8 cellular contexts compared by ENCODE assay signal in the genomic region with DNA sequence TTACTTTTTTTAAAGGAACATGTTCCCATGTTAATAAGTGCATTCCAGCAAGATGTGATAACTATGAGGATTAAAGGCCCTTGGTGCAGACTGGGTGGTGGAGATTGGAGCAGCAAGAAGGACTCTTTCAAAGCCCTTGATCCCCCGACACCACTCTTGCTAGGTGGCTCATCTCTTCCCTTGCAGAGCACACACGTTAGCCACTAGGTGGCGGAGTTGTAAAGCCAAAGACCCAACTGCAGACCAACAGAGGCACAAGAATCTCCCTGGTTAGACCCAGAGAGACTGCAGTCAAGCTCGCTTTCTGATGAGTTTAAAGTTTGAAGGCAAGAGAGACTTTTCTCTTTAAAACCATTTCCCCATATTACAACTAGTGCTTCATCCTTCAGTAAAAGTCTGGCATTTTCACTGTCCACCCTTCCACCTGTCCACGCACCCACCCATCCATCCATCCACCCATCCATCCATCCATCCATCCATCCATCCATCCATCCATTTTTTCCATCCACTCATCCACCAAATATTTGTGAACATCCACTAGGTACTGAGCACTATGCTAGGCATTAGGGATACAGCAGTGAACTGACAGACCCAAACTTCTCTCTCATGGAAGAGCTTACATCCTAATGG.
A peak's percentile ranks its signal among the peaks of the same experiment; 100 is the strongest.
DNase-seq lines count a peak whose midpoint lies in the region; ATAC-seq and TF ChIP-seq lines count a peak whose summit lies in the region.

No MANE protein-coding gene starts in this region.

- peak; percentile 58 for ATAC-seq in GM18858 (IDR thresholded peaks at IDR 0.05; ENCODE audit: unreplicated experiment)

- intact Hi-C loops in esophagus squamous epithelium (cut with DNase I) = loop anchor here (5.0 kb wide), 1 partner anchor 491 kb away; a partner anchor contains a TSS

- no peaks in the 10 kb centered on the region for H3K9me3 ChIP-seq in esophagus squamous epithelium

- H3K27ac Mint-ChIP-seq in nephron = no peak overlapping the region

- no peak overlapping the region for H3K27ac ChIP-seq in HL-60 (replicated peaks)
- H3K27ac ChIP-seq in esophagus squamous epithelium = no peak overlapping the region

- no peaks in the 10 kb centered on the region for H3K9me3 Mint-ChIP-seq in nephron

- no peaks in the 10 kb centered on the region for H3K4me1 Mint-ChIP-seq in nephron

- no peaks in the 10 kb centered on the region for H3K27me3 ChIP-seq in HL-60 (ENCODE audit: insufficient read depth, poor library complexity, severe bottlenecking)
- H3K27me3 ChIP-seq in esophagus squamous epithelium = peaks cover 0 to 17% (median 0%) of the 10 kb centered on the region in 4 donors

- peak; percentile 67 for TF ChIP-seq CTCF in HL-60 (IDR thresholded peaks at IDR 0.05; ENCODE audit: insufficient read depth, low read length)
- peak; percentile 64 to 84 (median 80) for TF ChIP-seq CTCF in esophagus squamous epithelium (IDR thresholded peaks at IDR 0.05)
- TF ChIP-seq CTCF in nephron (IDR thresholded peaks at IDR 0.05; ENCODE audit: unreplicated experiment in 3 of 3) = peak; percentile 83 to 90 (median 90)

- no peak overlapping the region for H3K4me3 ChIP-seq in HL-60 (replicated peaks; ENCODE audit: insufficient read depth, low read length)
- H3K4me3 ChIP-seq in esophagus squamous epithelium = no peak overlapping the region

- no peaks in the 10 kb centered on the region for H3K4me1 ChIP-seq in esophagus squamous epithelium

- H3K27me3 Mint-ChIP-seq in nephron (ENCODE audit: low read depth) = peaks cover 52% of the 10 kb centered on the region

- no peaks in the 10 kb centered on the region for H3K36me3 ChIP-seq in esophagus squamous epithelium

- peak; percentile 84 for DNase-seq in AG08396 (ENCODE audit: low spot score)
- DNase-seq in HL-60 (ENCODE audit: low read depth in 1 of 2, low spot score in 1 of 2) = peak; percentile 25 to 57
- peak; percentile 28 to 53 for DNase-seq in NOMO-1 (lab: John Stamatoyannopoulos, UW; ENCODE audit: unreplicated experiment in 2 of 2)
- DNase-seq in activated T-cell treated with anti-CD3 and anti-CD28 coated beads for 24 hours (ENCODE audit: low read depth) = peak; percentile 39
- no peak for DNase-seq in esophagus squamous epithelium (lab: John Stamatoyannopoulos, UW)
- peak; percentile 94 for DNase-seq in superior temporal gyrus (ENCODE audit: extremely low spot score)

- H3K4me3 Mint-ChIP-seq in nephron = no peak overlapping the region

- no peak for TF ChIP-seq POLR2A in esophagus squamous epithelium (IDR thresholded peaks at IDR 0.05)

- no peaks in the 10 kb centered on the region for H3K36me3 Mint-ChIP-seq in nephron (ENCODE audit: low read depth)

- 24 to 31% methylated on average over 4 to 5 of the region's 5 CpGs for WGBS in esophagus squamous epithelium, 2 donors
